In genomic region chr14:24093901-24094838, GRCh38 we compare ENCODE assay signal across 1 cellular context.
TF ChIP-seq lines count a peak whose summit lies in the region.

Gene PCK2 (plus strand): TSS chr14:24094311. CDS start chr14:24094406, 95 bp downstream.

TF ChIP-seq in HepG2, 621 proteins besides CTCF, POLR2A, EP300 and RAD21 (continued from another document and continues in another):
- TF ChIP-seq SNAPC4 (CRISPR knock-in tag; IDR thresholded peaks at IDR 0.05): peak; percentile 66; the same call in 1 of the 2 replicates
- TF ChIP-seq AKNA (CRISPR knock-in tag; IDR thresholded peaks at IDR 0.05; ENCODE audit: borderline replicate concordance): peak; percentile 85
- TF ChIP-seq ZNF136 (CRISPR knock-in tag; IDR thresholded peaks at IDR 0.05; ENCODE audit: low read depth): peak; percentile 82
- TF ChIP-seq NAIF1 (CRISPR knock-in tag; IDR thresholded peaks at IDR 0.05; ENCODE audit: borderline replicate concordance): no peak
- peak; percentile 81; the same call in 1 of the 2 replicates for TF ChIP-seq MLLT10 (CRISPR knock-in tag; IDR thresholded peaks at IDR 0.05)
- no peak for TF ChIP-seq HNRNPUL1 (IDR thresholded peaks at IDR 0.05; ENCODE audit: low read depth, low read length)
- peak; percentile 97 for TF ChIP-seq MAF1 (CRISPR knock-in tag; IDR thresholded peaks at IDR 0.05; ENCODE audit: borderline replicate concordance)
- TF ChIP-seq ZFP36L2 (CRISPR knock-in tag; IDR thresholded peaks at IDR 0.05): peak; percentile 95; the same call in 1 of the 2 replicates
- peak; percentile 77; the same call in 1 of the 2 replicates for TF ChIP-seq ZBTB34 (CRISPR knock-in tag; IDR thresholded peaks at IDR 0.05)
- peak; percentile 91; the same call in 1 of the 2 replicates for TF ChIP-seq ZNF577 (CRISPR knock-in tag; IDR thresholded peaks at IDR 0.05; ENCODE audit: borderline replicate concordance, low read depth)
- no peak for TF ChIP-seq MAFF (IDR thresholded peaks at IDR 0.05; ENCODE audit: low read depth, low read length)
- TF ChIP-seq ZBTB42 (CRISPR knock-in tag; IDR thresholded peaks at IDR 0.05): peak; percentile 86
- TF ChIP-seq TMF1 (CRISPR knock-in tag; IDR thresholded peaks at IDR 0.05; ENCODE audit: low read depth): peak; percentile 99
- peak; percentile 74; the same call in 1 of the 2 replicates for TF ChIP-seq EHMT2 (IDR thresholded peaks at IDR 0.05; ENCODE audit: borderline replicate concordance, low read depth, low read length)
- peak; percentile 24; the same call in 1 of the 2 replicates for TF ChIP-seq RCOR2 (CRISPR knock-in tag; IDR thresholded peaks at IDR 0.05)
- peak; percentile 100 for TF ChIP-seq CBX1 (IDR thresholded peaks at IDR 0.05; ENCODE audit: low read depth)
- peak; percentile 39 for TF ChIP-seq LCORL (IDR thresholded peaks at IDR 0.05)
- TF ChIP-seq LCORL (CRISPR knock-in tag; IDR thresholded peaks at IDR 0.05): no peak
- TF ChIP-seq GMEB2 (CRISPR knock-in tag; IDR thresholded peaks at IDR 0.05; ENCODE audit: low read depth): peak; percentile 21; the same call in 1 of the 2 replicates
- TF ChIP-seq ZNF446 (CRISPR knock-in tag; IDR thresholded peaks at IDR 0.05): no peak
- peak; percentile 94 for TF ChIP-seq MXD4 (CRISPR knock-in tag; IDR thresholded peaks at IDR 0.05)
- TF ChIP-seq HNRNPK (IDR thresholded peaks at IDR 0.05; ENCODE audit: low read depth, low read length, poor library complexity, severe bottlenecking): peak; percentile 100
- peak; percentile 96 for TF ChIP-seq BCL3 (CRISPR knock-in tag; IDR thresholded peaks at IDR 0.05)
- peak; percentile 93 for TF ChIP-seq JARID2 (CRISPR knock-in tag; IDR thresholded peaks at IDR 0.05; ENCODE audit: insufficient replicate concordance)
- TF ChIP-seq GTF2F1 (IDR thresholded peaks at IDR 0.05; ENCODE audit: low read length): 0 out of 2 replicates have a peak, but pooled peaks have one; percentile 26
- peak; percentile 16; the same call in 1 of the 2 replicates for TF ChIP-seq ZNF609 (CRISPR knock-in tag; IDR thresholded peaks at IDR 0.05; ENCODE audit: borderline replicate concordance)
- no peak for TF ChIP-seq NR1H2 (CRISPR knock-in tag; IDR thresholded peaks at IDR 0.05; ENCODE audit: borderline replicate concordance, low read depth)
- TF ChIP-seq ZSCAN12 (CRISPR knock-in tag; IDR thresholded peaks at IDR 0.05): peak; percentile 93
- TF ChIP-seq EED (CRISPR knock-in tag; IDR thresholded peaks at IDR 0.05): no peak
- 0 out of 2 replicates have a peak, but pooled peaks have one; percentile 39 for TF ChIP-seq ZFP1 (CRISPR knock-in tag; IDR thresholded peaks at IDR 0.05)
- TF ChIP-seq MED8 (CRISPR knock-in tag; IDR thresholded peaks at IDR 0.05; ENCODE audit: insufficient replicate concordance): peak; percentile 91
- TF ChIP-seq TSC22D2 (CRISPR knock-in tag; IDR thresholded peaks at IDR 0.05; ENCODE audit: borderline replicate concordance): peak; percentile 95
- TF ChIP-seq MLXIP (CRISPR knock-in tag; IDR thresholded peaks at IDR 0.05; ENCODE audit: borderline replicate concordance): peak; percentile 95
- TF ChIP-seq SRF (IDR thresholded peaks at IDR 0.05; ENCODE audit: low read depth, low read length): peak; percentile 53; the same call in 1 of the 2 replicates
- peak; percentile 84 for TF ChIP-seq ELF3 (CRISPR knock-in tag; IDR thresholded peaks at IDR 0.05)
